ENCODE assay signal across 8 cellular contexts in the genomic region with DNA sequence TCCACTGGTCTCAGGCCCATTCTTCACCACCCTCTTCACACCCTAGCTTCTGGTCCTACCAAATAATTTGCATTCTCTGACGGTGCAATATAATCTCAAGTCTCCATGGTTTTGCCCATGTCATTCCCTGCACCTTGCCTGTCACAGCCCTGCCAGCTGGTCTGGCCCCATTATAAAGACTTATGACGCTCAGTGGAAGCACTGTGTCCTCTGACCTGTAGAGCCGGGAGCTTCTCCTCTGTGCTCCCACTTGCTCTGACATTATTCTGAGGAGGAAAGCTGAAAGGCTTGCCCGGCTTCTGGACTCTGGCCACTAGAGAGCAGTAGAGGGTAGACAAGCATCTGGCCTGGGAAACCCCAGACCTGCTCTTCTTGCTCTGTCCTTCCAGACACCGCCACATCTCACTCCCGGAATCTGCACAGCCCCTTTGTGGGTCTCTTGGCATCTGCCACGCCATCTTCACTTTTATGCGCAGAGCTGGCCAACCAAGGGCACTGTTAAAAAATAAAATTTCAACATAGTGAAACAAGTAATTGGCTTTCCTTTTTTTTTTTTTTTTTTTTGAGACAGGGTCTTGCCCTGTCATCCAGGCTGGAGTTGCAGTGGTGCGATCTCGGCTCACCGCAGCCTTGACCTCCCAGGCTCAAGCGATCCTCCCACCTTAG. TPM values are rescaled to one million over a fixed set of nuclear protein-coding genes. Genes with fewer than 3 reads are reported as not detected.
A peak's percentile ranks its signal among the peaks of the same experiment; 100 is the strongest.
DNase-seq lines count a peak whose midpoint lies in the region; ATAC-seq, FAIRE-seq and TF ChIP-seq lines count a peak whose summit lies in the region.

No MANE protein-coding gene starts in this region.

- H3K4me3 ChIP-seq in kidney epithelial cell (ENCODE audit: low read depth, low read length), result no peak overlapping the region

- peak; percentile 99 for FAIRE-seq in GM19239 (lab: Jason Lieb, UNC)

- peak; percentile 83 for ATAC-seq in HG03342 (IDR thresholded peaks at IDR 0.05; ENCODE audit: unreplicated experiment)

- peak; percentile 88 for TF ChIP-seq CTCF in kidney epithelial cell (IDR thresholded peaks at IDR 0.05; ENCODE audit: insufficient read depth, low read length, poor library complexity, severe bottlenecking)

- DNase-seq in C1 segment of cervical spinal cord (lab: John Stamatoyannopoulos, UW) (peak in 13 of 14 donors; percentile 29 to 79 (median 71)), GM19239 (ENCODE audit: insufficient read length, low spot score) (peak; percentile 87), NCI-H446 treated with DMSO at 0.1 percent for 48 hours (lab: John Stamatoyannopoulos, UW) (peak; percentile 57), kidney epithelial cell (ENCODE audit: low read depth) (peak; percentile 71)
- peak; percentile 47 for DNase-seq in activated CD4-positive, CD25-positive, alpha-beta regulatory T cell treated with anti-CD3 and anti-CD28 coated beads, Interleukin-2, amount 50 U/mL, for 16 hours (ENCODE audit: low read depth, low spot score)
- peak; percentile 60 for DNase-seq in central memory CD4-positive, alpha-beta T cell
- peak; percentile 70 to 73 for DNase-seq in stimulated activated CD4-positive, alpha-beta T cell treated with anti-CD3 and anti-CD28 coated beads, Interleukin-2, amount 100 ng/mL, for 48 hours

- H3K36me3 ChIP-seq in kidney epithelial cell (ENCODE audit: control insufficient read depth, insufficient read depth, low read length), result no peaks in the 10 kb centered on the region

- H3K27me3 ChIP-seq in kidney epithelial cell (ENCODE audit: control insufficient read depth, insufficient read depth, low read length), result no peaks in the 10 kb centered on the region

RNA-seq across cellular contexts. Expression of gene NENF, which starts 44.4 kb away (rescaled TPM):
- total RNA-seq in kidney epithelial cell, result 35.8 and 36.0 TPM in 2 replicates
